1 cellular context compared by ENCODE assay signal in the genomic region with DNA sequence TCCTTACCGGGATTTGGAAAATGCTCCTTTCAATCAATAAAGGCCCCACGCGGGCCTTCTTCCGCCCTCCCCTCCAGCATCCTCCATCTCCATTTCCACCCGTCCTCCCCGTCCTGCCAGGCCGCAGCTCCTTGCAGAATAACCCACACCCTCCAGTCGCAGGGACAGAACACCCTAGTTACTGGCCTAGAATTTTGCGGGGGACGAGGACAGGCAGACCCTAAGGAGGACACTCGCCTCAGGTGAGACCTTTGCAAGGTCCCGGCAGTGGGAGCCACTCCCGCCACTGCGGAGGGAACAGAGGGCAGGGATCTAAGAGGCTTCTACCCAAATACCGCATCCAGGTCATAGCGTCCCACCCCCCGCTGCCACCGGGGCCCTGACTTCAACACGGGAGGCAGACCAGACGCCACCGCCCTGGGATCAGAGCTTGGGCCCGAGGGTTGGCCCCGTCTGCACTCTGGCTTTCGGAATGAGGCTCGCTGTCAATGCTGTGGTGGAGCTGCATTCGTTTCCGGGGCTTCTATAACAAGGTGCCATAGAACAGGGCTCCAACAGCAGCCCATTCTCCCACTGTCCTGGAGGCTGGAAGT.
TF ChIP-seq lines count a peak whose summit lies in the region.

No MANE protein-coding gene starts in this region.

TF ChIP-seq in HepG2, 621 proteins besides CTCF, POLR2A, EP300 and RAD21:
- TF ChIP-seq CCAR2 (optimal IDR thresholded peaks at IDR 0.05; ENCODE audit: low read depth, low read length) (no peak), ISL2 (CRISPR knock-in tag; IDR thresholded peaks at IDR 0.05) (no peak), ZNF180 (CRISPR knock-in tag; IDR thresholded peaks at IDR 0.05; ENCODE audit: borderline replicate concordance, low read depth) (no peak), ZNF546 (CRISPR knock-in tag; conservative IDR thresholded peaks at IDR 0.05) (no peak), ZBTB38 (CRISPR knock-in tag; IDR thresholded peaks at IDR 0.05) (0 out of 2 replicates have a peak, but pooled peaks have one; percentile 44), TAF1 (CRISPR knock-in tag; IDR thresholded peaks at IDR 0.05) (no peak)
- TF ChIP-seq, protein P1, sequence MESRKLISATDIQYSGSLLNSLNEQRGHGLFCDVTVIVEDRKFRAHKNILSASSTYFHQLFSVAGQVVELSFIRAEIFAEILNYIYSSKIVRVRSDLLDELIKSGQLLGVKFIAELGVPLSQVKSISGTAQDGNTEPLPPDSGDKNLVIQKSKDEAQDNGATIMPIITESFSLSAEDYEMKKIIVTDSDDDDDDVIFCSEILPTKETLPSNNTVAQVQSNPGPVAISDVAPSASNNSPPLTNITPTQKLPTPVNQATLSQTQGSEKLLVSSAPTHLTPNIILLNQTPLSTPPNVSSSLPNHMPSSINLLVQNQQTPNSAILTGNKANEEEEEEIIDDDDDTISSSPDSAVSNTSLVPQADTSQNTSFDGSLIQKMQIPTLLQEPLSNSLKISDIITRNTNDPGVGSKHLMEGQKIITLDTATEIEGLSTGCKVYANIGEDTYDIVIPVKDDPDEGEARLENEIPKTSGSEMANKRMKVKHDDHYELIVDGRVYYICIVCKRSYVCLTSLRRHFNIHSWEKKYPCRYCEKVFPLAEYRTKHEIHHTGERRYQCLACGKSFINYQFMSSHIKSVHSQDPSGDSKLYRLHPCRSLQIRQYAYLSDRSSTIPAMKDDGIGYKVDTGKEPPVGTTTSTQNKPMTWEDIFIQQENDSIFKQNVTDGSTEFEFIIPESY (CRISPR knock-in tag; IDR thresholded peaks at IDR 0.05): peak; percentile 61; the same call in 1 of the 2 replicates
- TF ChIP-seq, protein P2, sequence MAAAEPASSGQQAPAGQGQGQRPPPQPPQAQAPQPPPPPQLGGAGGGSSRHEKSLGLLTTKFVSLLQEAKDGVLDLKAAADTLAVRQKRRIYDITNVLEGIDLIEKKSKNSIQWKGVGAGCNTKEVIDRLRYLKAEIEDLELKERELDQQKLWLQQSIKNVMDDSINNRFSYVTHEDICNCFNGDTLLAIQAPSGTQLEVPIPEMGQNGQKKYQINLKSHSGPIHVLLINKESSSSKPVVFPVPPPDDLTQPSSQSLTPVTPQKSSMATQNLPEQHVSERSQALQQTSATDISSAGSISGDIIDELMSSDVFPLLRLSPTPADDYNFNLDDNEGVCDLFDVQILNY (CRISPR knock-in tag; conservative IDR thresholded peaks at IDR 0.05): no peak
